In the genomic region with DNA sequence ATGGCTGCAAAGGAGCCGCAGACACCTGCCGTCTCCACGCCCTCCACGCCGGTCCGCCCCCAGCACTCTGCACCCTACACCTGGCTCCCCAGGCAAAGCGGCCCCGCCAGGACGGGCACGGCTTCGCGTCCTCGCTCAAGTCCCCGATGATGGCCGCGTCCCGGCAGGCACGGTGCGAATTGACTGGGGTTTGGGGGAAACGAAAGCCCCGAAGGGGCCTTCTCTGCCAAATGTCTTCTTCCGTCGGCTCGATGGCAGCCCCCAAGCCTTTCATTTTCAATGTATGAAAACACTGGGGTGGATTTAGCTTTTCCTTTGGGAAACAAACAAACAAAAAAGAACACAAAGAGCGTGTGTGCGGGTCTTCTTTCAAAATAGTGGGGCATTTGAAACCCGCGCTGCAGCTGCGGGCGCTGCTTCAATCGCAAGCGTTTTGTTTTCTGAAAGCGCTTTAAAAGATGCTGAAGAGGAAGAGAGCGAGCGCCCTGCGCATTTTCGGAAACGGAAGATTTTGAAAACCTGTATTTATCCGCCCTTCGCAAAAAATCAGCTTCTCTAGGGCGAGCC, we compare ENCODE assay signal across 8 cellular contexts.
A peak's percentile ranks its signal among the peaks of the same experiment; 100 is the strongest.
DNase-seq lines count a peak whose midpoint lies in the region; ATAC-seq lines count a peak whose summit lies in the region.

No MANE protein-coding gene starts in this region.

- no peaks in the 10 kb centered on the region for H3K27me3 ChIP-seq in MG63
- H3K27me3 ChIP-seq in skeletal muscle tissue (ENCODE audit: control insufficient read depth in 3 of 3, insufficient read depth in 3 of 3, low read length in 3 of 3), result peaks cover 22 to 39% (median 23%) of the 10 kb centered on the region in 3 donors

- peaks cover 6 to 10% (median 7%) of the 10 kb centered on the region in 3 donors for H3K4me1 ChIP-seq in skeletal muscle tissue (ENCODE audit: control insufficient read depth in 3 of 3, insufficient read depth in 3 of 3, low read length in 3 of 3)

- H3K9me3 ChIP-seq in MG63 (no peaks in the 10 kb centered on the region), skeletal muscle tissue (ENCODE audit: control insufficient read depth in 3 of 3, low read length in 3 of 3) (no peaks in the 10 kb centered on the region)

- H3K9me3 Mint-ChIP-seq in activated naive CD8-positive, alpha-beta T cell treated with anti-CD3 and anti-CD28 coated beads for 36 hours, result no peaks in the 10 kb centered on the region

- H3K4me1 Mint-ChIP-seq in activated naive CD8-positive, alpha-beta T cell treated with anti-CD3 and anti-CD28 coated beads for 36 hours, result peaks cover 8% of the 10 kb centered on the region

- H3K4me3 Mint-ChIP-seq in activated naive CD8-positive, alpha-beta T cell treated with anti-CD3 and anti-CD28 coated beads for 36 hours, result peak overlapping the region; percentile 83

- ATAC-seq in HG02970 (IDR thresholded peaks at IDR 0.05; ENCODE audit: low FRiP score, unreplicated experiment) (no peak), HG02623 (IDR thresholded peaks at IDR 0.05; ENCODE audit: unreplicated experiment) (no peak)

- DNase-seq in CD1c-positive myeloid dendritic cell (ENCODE audit: extremely low spot score) (peak; percentile 34), MG63 (no peak), OCI-M2 (lab: John Stamatoyannopoulos, UW; ENCODE audit: unreplicated experiment) (no peak)
- DNase-seq in activated naive CD8-positive, alpha-beta T cell treated with anti-CD3 and anti-CD28 coated beads for 36 hours, result peak; percentile 34

- H3K4me3 ChIP-seq in MG63 (peak overlapping the region; percentile 35), iPS-11a (ENCODE audit: low read depth, low read length) (peak overlapping the region; percentile 30), skeletal muscle tissue (ENCODE audit: low read length in 3 of 3) (peak overlapping the region; percentile 48 to 69 (median 52))

- peaks cover 61% of the 10 kb centered on the region for H3K27me3 Mint-ChIP-seq in activated naive CD8-positive, alpha-beta T cell treated with anti-CD3 and anti-CD28 coated beads for 36 hours

- H3K36me3 Mint-ChIP-seq in activated naive CD8-positive, alpha-beta T cell treated with anti-CD3 and anti-CD28 coated beads for 36 hours, result no peaks in the 10 kb centered on the region

- H3K27ac ChIP-seq in skeletal muscle tissue (ENCODE audit: low read depth, low read length), result no peak overlapping the region

- H3K9ac ChIP-seq in skeletal muscle tissue (ENCODE audit: low read depth in 1 of 3, low read length in 3 of 3), result peak overlapping the region; percentile 3 to 44 (median 41)

- no peak overlapping the region for H3K27ac Mint-ChIP-seq in activated naive CD8-positive, alpha-beta T cell treated with anti-CD3 and anti-CD28 coated beads for 36 hours

- H3K36me3 ChIP-seq in MG63 (no peaks in the 10 kb centered on the region), skeletal muscle tissue (ENCODE audit: control insufficient read depth in 3 of 3, insufficient read depth in 3 of 3, low read length in 3 of 3) (no peaks in the 10 kb centered on the region)

Comparison
In these comparisons a context has a peak if more than half of its experiments do, and no peak if none do; other contexts are left out.
1. DNase-seq: peak in CD1c-positive myeloid dendritic cell (single experiment) and activated naive CD8-positive, alpha-beta T cell treated with anti-CD3 and anti-CD28 coated beads for 36 hours (single experiment); none in MG63 (single experiment) and OCI-M2 (single experiment).
2. Peak in every context shown above with its lines, with median percentiles within 50 percentile points of each other: H3K4me3 ChIP-seq.